17 cellular contexts compared by ENCODE assay signal in the genomic region with DNA sequence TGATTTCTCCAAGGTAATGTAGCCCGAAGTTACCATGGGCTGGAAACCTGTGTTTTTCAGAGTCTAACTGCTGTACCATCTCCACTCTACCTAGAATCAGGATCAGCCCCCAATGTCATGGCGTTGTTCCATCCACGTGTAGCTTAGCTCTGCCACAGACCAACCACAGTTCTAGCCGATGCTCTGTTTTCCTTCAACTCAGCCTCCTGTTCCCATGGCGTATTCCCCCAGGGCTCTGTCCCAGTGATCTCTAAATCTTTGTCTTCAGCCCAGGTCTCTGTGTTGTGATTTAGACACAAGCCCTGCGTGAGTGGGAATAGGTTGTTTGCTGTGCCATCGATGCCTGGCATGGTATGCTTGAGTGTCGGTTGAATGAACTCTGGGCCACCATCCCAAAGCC. TPM values are rescaled to one million over a fixed set of nuclear protein-coding genes. Genes with fewer than 3 reads are reported as not detected.
DNase-seq lines count a peak whose midpoint lies in the region; ATAC-seq and TF ChIP-seq lines count a peak whose summit lies in the region.
"Had no signal": no experiment of that assay in that cellular context is flagged by ENCODE, and none has a peak within 500 bp of the region (broad histone marks: within the 10 kb centered on the region; RNA-seq: fewer than 3 reads in every experiment).

No MANE protein-coding gene starts in this region.

- H2AK9ac ChIP-seq in IMR-90 (replicated peaks; ENCODE audit: low read depth, low read length, poor library complexity), result peak overlapping the region; percentile 56

- WGBS in IMR-90 (ENCODE audit: extremely low coverage in 2 of 2, insufficient read length in 1 of 2), 2 experiments, result no CpG with 5 or more reads among the region's 8 CpGs
- WGBS in mesenchymal stem cell, result 98% methylated on average over 8 of the region's 8 CpGs

- H3K18ac ChIP-seq in IMR-90 (ENCODE audit: low read depth, low read length) (no peak overlapping the region), mesenchymal stem cell (ENCODE audit: low read depth in 1 of 2, low read length in 2 of 2) (no peak overlapping the region)

- in situ Hi-C loops in IMR-90 (cut with MboI; ENCODE audit: low sequenced_read_pairs), result no loop called here

- dilution Hi-C loops in IMR-90 (cut with HindIII; ENCODE audit: low sequenced_read_pairs, unreplicated experiment), result no loop called here

- H3K27ac ChIP-seq in IMR-90 (ENCODE audit: insufficient read depth, low read length) (no peak overlapping the region), mesenchymal stem cell (ENCODE audit: low read length, poor library complexity, severe bottlenecking) (no peak overlapping the region)
- H3K27ac ChIP-seq: BLaER1 treated with 17β-estradiol and CSF1 and Interleukin-3, amounts not matched to agents 10 nM and 100 nM had no signal

- no peaks in the 10 kb centered on the region; the same call in 1 of the 2 replicates for H3K4me1 ChIP-seq in IMR-90 (ENCODE audit: control insufficient read depth, insufficient read depth, low read length)
- H3K4me1 ChIP-seq in mesenchymal stem cell (ENCODE audit: control insufficient read depth, insufficient read depth, low read depth, low read length), result no peaks in the 10 kb centered on the region
- H3K4me1 ChIP-seq: BLaER1 treated with 17β-estradiol and CSF1 and Interleukin-3, amounts not matched to agents 10 nM and 100 nM had no signal

- TF ChIP-seq RAD21 in IMR-90 (IDR thresholded peaks at IDR 0.05; ENCODE audit: low read length), result no peak

- H3K36me3 ChIP-seq in IMR-90 (ENCODE audit: control insufficient read depth, insufficient read depth, low read length), result peaks cover 49% of the 10 kb centered on the region
- H3K36me3 ChIP-seq in mesenchymal stem cell (ENCODE audit: control insufficient read depth in 1 of 2, insufficient read depth in 2 of 2, low read depth in 1 of 2, low read length in 2 of 2), result peaks cover 50 to 100% of the 10 kb centered on the region in 2 experiments

- H4K8ac ChIP-seq in IMR-90 (ENCODE audit: low read depth in 2 of 2, low read length in 2 of 2), result no peak overlapping the region
- H4K8ac ChIP-seq in mesenchymal stem cell (ENCODE audit: low read length), result peak overlapping the region; percentile 68

- H3K4me2 ChIP-seq in IMR-90 (ENCODE audit: low read depth, low read length) (no peak overlapping the region), mesenchymal stem cell (ENCODE audit: low read length, poor library complexity, severe bottlenecking) (no peak overlapping the region)
- H3K4me2 ChIP-seq: BLaER1 treated with 17β-estradiol and CSF1 and Interleukin-3, amounts not matched to agents 10 nM and 100 nM had no signal

- H3K9me1 ChIP-seq in IMR-90 (ENCODE audit: insufficient read depth, low read length), result peaks cover 4% of the 10 kb centered on the region

- no peak overlapping the region for H3K4me3 ChIP-seq in IMR-90 (ENCODE audit: insufficient read depth, low read depth, low read length)
- no peak overlapping the region for H3K4me3 ChIP-seq in mesenchymal stem cell (ENCODE audit: insufficient read depth in 1 of 2, low read depth in 1 of 2, low read length in 2 of 2)
- H3K4me3 ChIP-seq: BLaER1 treated with 17β-estradiol and CSF1 and Interleukin-3, amounts not matched to agents 10 nM and 100 nM; GM12878 had no signal

- H3K4ac ChIP-seq in IMR-90 (ENCODE audit: low read depth, low read length) (no peak overlapping the region), mesenchymal stem cell (ENCODE audit: low read depth in 1 of 2, low read length in 2 of 2) (no peak overlapping the region)

- H2BK120ac ChIP-seq in IMR-90 (ENCODE audit: low read depth, low read length) (no peak overlapping the region), mesenchymal stem cell (ENCODE audit: low read depth, low read length) (no peak overlapping the region)

- H3K79me1 ChIP-seq in IMR-90 (ENCODE audit: low read depth in 1 of 2, low read length in 2 of 2) (no peaks in the 10 kb centered on the region), mesenchymal stem cell (replicated peaks; ENCODE audit: low read length, poor library complexity, severe bottlenecking) (peaks cover 2% of the 10 kb centered on the region)

- TF ChIP-seq CTCF in IMR-90 (conservative IDR thresholded peaks at IDR 0.05; ENCODE audit: low read depth, low read length), result no peak

- H3K27me3 ChIP-seq in IMR-90 (ENCODE audit: control insufficient read depth, insufficient read depth, low read length) (no peaks in the 10 kb centered on the region), mesenchymal stem cell (ENCODE audit: control insufficient read depth in 1 of 2, insufficient read depth in 1 of 2, low read length in 2 of 2) (no peaks in the 10 kb centered on the region)
- H3K27me3 ChIP-seq: BLaER1 treated with 17β-estradiol and CSF1 and Interleukin-3, amounts not matched to agents 10 nM and 100 nM had no signal

- H2BK12ac ChIP-seq in mesenchymal stem cell (ENCODE audit: low read length in 2 of 2), result no peak overlapping the region

- POLR2A ChIA-PET in IMR-90 (lab: Charles Lee; ENCODE audit: unreplicated experiment), result no interaction called here

- H2BK15ac ChIP-seq in IMR-90 (ENCODE audit: low read depth, low read length), result no peak overlapping the region
- H2BK15ac ChIP-seq in mesenchymal stem cell (ENCODE audit: low read depth, poor library complexity, severe bottlenecking), result no peak overlapping the region

- H2AFZ ChIP-seq in IMR-90 (replicated peaks; ENCODE audit: low read length, poor library complexity), result no peak overlapping the region
- no peak overlapping the region for H2AFZ ChIP-seq in mesenchymal stem cell (ENCODE audit: low read depth, low read length)

- H3K9me3 ChIP-seq in IMR-90 (ENCODE audit: control insufficient read depth, insufficient read depth, low read length) (no peaks in the 10 kb centered on the region), mesenchymal stem cell (ENCODE audit: control insufficient read depth, low read length) (no peaks in the 10 kb centered on the region)
- H3K9me3 ChIP-seq: BLaER1 treated with 17β-estradiol and CSF1 and Interleukin-3, amounts not matched to agents 10 nM and 100 nM had no signal

- H4K20me1 ChIP-seq in IMR-90 (ENCODE audit: insufficient read depth, low read length), result no peaks in the 10 kb centered on the region

- H3K23ac ChIP-seq in IMR-90 (ENCODE audit: low read depth, low read length) (no peak overlapping the region), mesenchymal stem cell (ENCODE audit: low read length in 2 of 2) (no peak overlapping the region)

- BruUV-seq in IMR-90 (replicated peaks; lab: Mats Ljungman, UMichigan), result no TSS peak

- intact Hi-C loops in IMR-90 (cut with micrococcal nuclease), result no loop called here

- CTCF ChIA-PET in IMR-90 (lab: Yijun Ruan, JAX), result no interaction called here

- DNase-seq in activated CD8-positive, alpha-beta memory T cell treated with anti-CD3 and anti-CD28 coated beads for 24 hours, result peak; percentile 35
- DNase-seq in activated CD8-positive, alpha-beta memory T cell treated with anti-CD3 and anti-CD28 coated beads, Interleukin-2, amount 50 U/mL, for 4 hours, result no peak
- DNase-seq in IMR-90 (no peak), mesenchymal stem cell (no peak), NCI-H1694 (lab: John Stamatoyannopoulos, UW) (no peak)
- DNase-seq: 8988T; CD8-positive, alpha-beta T cell; COR-L47; DMS 273 treated with DMSO at 0.1 percent for 48 hours; DMS53; DND-41; EL; H9 had no signal

- ATAC-seq in IMR-90 (ENCODE audit: low read depth) (no peak), HG03520 (IDR thresholded peaks at IDR 0.05; ENCODE audit: unreplicated experiment) (no peak), GM19324 (IDR thresholded peaks at IDR 0.05; ENCODE audit: low FRiP score, unreplicated experiment) (no peak)
- ATAC-seq: CD8-positive, alpha-beta T cell; GM12878 had no signal

- H2BK20ac ChIP-seq in IMR-90 (ENCODE audit: low read depth, low read length), result no peak overlapping the region

- TF ChIP-seq POLR2A in IMR-90 (IDR thresholded peaks at IDR 0.05; ENCODE audit: low read depth, low read length), result no peak

- H2AK5ac ChIP-seq in IMR-90 (ENCODE audit: low read depth, low read length), result no peak overlapping the region
- no peak overlapping the region for H2AK5ac ChIP-seq in mesenchymal stem cell (ENCODE audit: low read length, severe bottlenecking)

- H3K56ac ChIP-seq in IMR-90 (ENCODE audit: extremely low read depth, insufficient read depth, low read length), result no peak overlapping the region

- no peak overlapping the region for H4K5ac ChIP-seq in IMR-90 (ENCODE audit: low read depth, low read length)

- H4K91ac ChIP-seq in IMR-90 (ENCODE audit: insufficient read depth, low read depth, low read length) (no peak overlapping the region), mesenchymal stem cell (ENCODE audit: low read length) (no peak overlapping the region)

- no peak overlapping the region for H2BK5ac ChIP-seq in IMR-90 (ENCODE audit: low read depth, low read length, poor library complexity, severe bottlenecking)
- no peak overlapping the region for H2BK5ac ChIP-seq in mesenchymal stem cell (ENCODE audit: low read depth, low read length, poor library complexity, severe bottlenecking)

- H3K9ac ChIP-seq in IMR-90 (ENCODE audit: low read depth, low read length) (no peak overlapping the region), mesenchymal stem cell (ENCODE audit: low read length) (no peak overlapping the region)
- H3K9ac ChIP-seq: BLaER1 treated with 17β-estradiol and CSF1 and Interleukin-3, amounts not matched to agents 10 nM and 100 nM had no signal

- H3K14ac ChIP-seq in IMR-90 (replicated peaks; ENCODE audit: low read depth, low read length) (no peak overlapping the region), mesenchymal stem cell (ENCODE audit: low read length in 2 of 2) (no peak overlapping the region)

TF ChIP-seq in IMR-90, 13 proteins besides CTCF, POLR2A, EP300 and RAD21:
- TF ChIP-seq RCOR1 (IDR thresholded peaks at IDR 0.05; ENCODE audit: insufficient replicate concordance, low read length), result no peak
- TF ChIP-seq, protein P1, sequence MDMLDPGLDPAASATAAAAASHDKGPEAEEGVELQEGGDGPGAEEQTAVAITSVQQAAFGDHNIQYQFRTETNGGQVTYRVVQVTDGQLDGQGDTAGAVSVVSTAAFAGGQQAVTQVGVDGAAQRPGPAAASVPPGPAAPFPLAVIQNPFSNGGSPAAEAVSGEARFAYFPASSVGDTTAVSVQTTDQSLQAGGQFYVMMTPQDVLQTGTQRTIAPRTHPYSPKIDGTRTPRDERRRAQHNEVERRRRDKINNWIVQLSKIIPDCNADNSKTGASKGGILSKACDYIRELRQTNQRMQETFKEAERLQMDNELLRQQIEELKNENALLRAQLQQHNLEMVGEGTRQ (IDR thresholded peaks at IDR 0.05; ENCODE audit: low read depth, low read length), result no peak

RNA-seq across cellular contexts. Expression of gene LPIN1, which starts 53.4 kb away (rescaled TPM):
- 21.3 and 21.7 TPM in 2 replicates for total RNA-seq in IMR-90 (2012; rRNA removed)
- polyA plus RNA-seq in IMR-90 (2012; rRNA removed), result 24.4 and 25.1 TPM in 2 replicates
- 10.6 and 12.6 TPM in 2 replicates for polyA plus RNA-seq in IMR-90 (2012; cell fraction: cytosol; rRNA removed)
- polyA plus RNA-seq in IMR-90 (2012; cell fraction: nucleus; rRNA removed; ENCODE audit: low replicate concordance), result 32.0 and 74.8 TPM in 2 replicates
- polyA plus RNA-seq in mesenchymal stem cell (2013, experiment 1 of 2), result 42.3 TPM
- polyA plus RNA-seq in mesenchymal stem cell (2013, experiment 2 of 2), result 40.8 TPM
